In genomic region chr5:141757402-141757801, GRCh38 we compare ENCODE assay signal across 10 cellular contexts.
DNase-seq lines count a peak whose midpoint lies in the region; ATAC-seq, FAIRE-seq and TF ChIP-seq lines count a peak whose summit lies in the region.
"Had no signal": no experiment of that assay in that cellular context is flagged by ENCODE, and none has a peak within 500 bp of the region (broad histone marks: within the 10 kb centered on the region; RNA-seq: fewer than 3 reads in every experiment).

No MANE protein-coding gene starts in this region.

- H3K4me3 Mint-ChIP-seq in astrocyte (ENCODE audit: unreplicated experiment), result no peak overlapping the region

- H3K9me3 Mint-ChIP-seq in astrocyte (ENCODE audit: unreplicated experiment), result no peaks in the 10 kb centered on the region

- H3K9me3 ChIP-seq in AG04450 (ENCODE audit: control insufficient read depth, insufficient read depth, low read length) (no peaks in the 10 kb centered on the region; the same call in 1 of the 2 replicates), astrocyte (ENCODE audit: insufficient read depth, low read depth, low read length) (no peaks in the 10 kb centered on the region)

- H3K27ac ChIP-seq in AG04450 (ENCODE audit: low read depth, low read length) (no peak overlapping the region), astrocyte (ENCODE audit: low read depth, low read length) (no peak overlapping the region)
- H3K27ac ChIP-seq: HL-60 had no signal

- H3K4me3 ChIP-seq in AG04450 (ENCODE audit: low read depth, low read length), result no peak overlapping the region
- no peak overlapping the region for H3K4me3 ChIP-seq in HFF-Myc (replicated peaks; ENCODE audit: low read depth, low read length)
- no peak overlapping the region for H3K4me3 ChIP-seq in astrocyte (ENCODE audit: insufficient read depth, low read depth, low read length)

- H3K9ac ChIP-seq in astrocyte (ENCODE audit: low read length), result no peak overlapping the region

- H3K79me2 ChIP-seq in astrocyte (ENCODE audit: insufficient read depth, low read length), result no peaks in the 10 kb centered on the region

- H3K36me3 Mint-ChIP-seq in astrocyte (ENCODE audit: low read depth, unreplicated experiment), result no peaks in the 10 kb centered on the region

- ATAC-seq in stimulated activated naive CD8-positive, alpha-beta T cell treated with anti-CD3 and anti-CD28 coated beads, Interleukin-15, Interleukin-2, amounts not matched to agents 100 U/mL and 50 U/mL, for 24 hours, result no peak
- ATAC-seq in GM18519 (IDR thresholded peaks at IDR 0.05; ENCODE audit: low FRiP score, unreplicated experiment), result no peak

- peaks cover 9% of the 10 kb centered on the region for H3K4me1 Mint-ChIP-seq in astrocyte (ENCODE audit: low read depth, unreplicated experiment)

- no peak for FAIRE-seq in astrocyte (lab: Jason Lieb, UNC)

- POLR2A ChIA-PET in AG04450 (lab: Yijun Ruan, JAX), result no interaction called here

- H2AFZ ChIP-seq in astrocyte (ENCODE audit: low read depth, low read length), result no peak overlapping the region

- CTCF ChIA-PET in AG04450 (lab: Charles Lee), result interaction anchor here (0.6 to 1.2 kb wide), 9 partner anchors 39 to 203 kb away, joined by 3 to 8 read pairs (median 3); partner anchors contain the start of gene PCDH1

- H3K27me3 ChIP-seq in AG04450 (ENCODE audit: control insufficient read depth, insufficient read depth, low read length) (peaks cover 64% of the 10 kb centered on the region), astrocyte (ENCODE audit: insufficient read depth, low read length) (peaks cover 45% of the 10 kb centered on the region)

- no peaks in the 10 kb centered on the region for H3K4me1 ChIP-seq in astrocyte (ENCODE audit: insufficient read depth, low read length)

- TF ChIP-seq CTCF in AG04450 (IDR thresholded peaks at IDR 0.05; ENCODE audit: low read depth, low read length) (peak; percentile 68), HFF-Myc (IDR thresholded peaks at IDR 0.05; ENCODE audit: low read depth, low read length, missing control alignments) (peak; percentile 48), astrocyte (IDR thresholded peaks at IDR 0.05; ENCODE audit: insufficient read depth, low read depth, low read length) (peak; percentile 29)

- H3K27ac Mint-ChIP-seq in astrocyte (ENCODE audit: unreplicated experiment), result no peak overlapping the region

- H4K20me1 ChIP-seq in astrocyte (ENCODE audit: insufficient read depth, low read length), result no peaks in the 10 kb centered on the region

- H3K4me2 ChIP-seq in astrocyte (ENCODE audit: low read length), result no peak overlapping the region

- peaks cover 62% of the 10 kb centered on the region for H3K27me3 Mint-ChIP-seq in astrocyte (ENCODE audit: low read depth, unreplicated experiment)

- no peaks in the 10 kb centered on the region for H3K36me3 ChIP-seq in astrocyte (ENCODE audit: insufficient read depth, low read length)

- DNase-seq in AG04450 (ENCODE audit: low read depth, low spot score) (no peak), HFF-Myc (ENCODE audit: extremely low read depth, low read depth) (no peak), astrocyte (ENCODE audit: low read depth) (no peak), kidney tubule cell (ENCODE audit: low spot score) (peak; percentile 56)
- DNase-seq in activated CD4-positive, alpha-beta T cell treated with anti-CD3 and anti-CD28 coated beads, Interleukin-2, amount 50 U/mL, for 4 hours, result no peak
- no peak for DNase-seq in stimulated activated naive CD8-positive, alpha-beta T cell treated with anti-CD3 and anti-CD28 coated beads, Interleukin-15, Interleukin-2, amounts not matched to agents 100 U/mL and 50 U/mL, for 24 hours
- DNase-seq in NK-92 treated with Interleukin-12 subunit alpha and Interleukin-12 subunit beta, amount 100 ng/mL, for 24 hours (lab: John Stamatoyannopoulos, UW), result no peak
- DNase-seq: hippocampal formation had no signal
